In genomic region chr9:134474656-134475050, GRCh38 we compare ENCODE assay signal across 13 cellular contexts.
DNase-seq lines count a peak whose midpoint lies in the region; ATAC-seq and TF ChIP-seq lines count a peak whose summit lies in the region.
"Had no signal": no experiment of that assay in that cellular context is flagged by ENCODE, and none has a peak within 500 bp of the region (broad histone marks: within the 10 kb centered on the region; RNA-seq: fewer than 3 reads in every experiment).

No MANE protein-coding gene starts in this region.

- H3K27ac ChIP-seq in esophagus muscularis mucosa (replicated peaks in 1 of 4), result peak overlapping the region; percentile 66 to 75 (median 70)
- H3K27ac ChIP-seq: neural progenitor cell had no signal

- no peak overlapping the region for H3K4me3 ChIP-seq in esophagus muscularis mucosa
- H3K4me3 ChIP-seq: neural progenitor cell had no signal

- peaks cover 24 to 57% (median 46%) of the 10 kb centered on the region in 4 donors for H3K4me1 ChIP-seq in esophagus muscularis mucosa
- H3K4me1 ChIP-seq: neural progenitor cell had no signal

- H3K9me3 Mint-ChIP-seq in stimulated activated naive CD8-positive, alpha-beta T cell treated with anti-CD3 and anti-CD28 coated beads, Interleukin-15, amount 100 ng/mL, for 72 hours, result no peaks in the 10 kb centered on the region
- H3K9me3 Mint-ChIP-seq in osteocyte (ENCODE audit: unreplicated experiment), result no peaks in the 10 kb centered on the region
- H3K9me3 Mint-ChIP-seq: neural progenitor cell had no signal

- H3K36me3 ChIP-seq in esophagus muscularis mucosa, result no peaks in the 10 kb centered on the region
- H3K36me3 ChIP-seq: neural progenitor cell had no signal

- H3K4me1 Mint-ChIP-seq in stimulated activated naive CD8-positive, alpha-beta T cell treated with anti-CD3 and anti-CD28 coated beads, Interleukin-15, amount 100 ng/mL, for 72 hours, result peaks cover 22% of the 10 kb centered on the region
- peaks cover 32% of the 10 kb centered on the region for H3K4me1 Mint-ChIP-seq in osteocyte (ENCODE audit: unreplicated experiment)
- H3K4me1 Mint-ChIP-seq: neural progenitor cell had no signal

- TF ChIP-seq POLR2A in esophagus muscularis mucosa (IDR thresholded peaks at IDR 0.05; ENCODE audit: low read depth), result no peak

- TF ChIP-seq CTCF in esophagus muscularis mucosa (IDR thresholded peaks at IDR 0.05) (no peak), osteocyte (IDR thresholded peaks at IDR 0.05) (no peak)

- 64% methylated on average over 11 of the region's 12 CpGs for whole genome bisulfite sequencing in esophagus muscularis mucosa

- H3K36me3 Mint-ChIP-seq in osteocyte (ENCODE audit: unreplicated experiment), result no peaks in the 10 kb centered on the region
- H3K36me3 Mint-ChIP-seq: neural progenitor cell had no signal

- peak overlapping the region; percentile 96 to 100 for H3K27ac Mint-ChIP-seq in stimulated activated naive CD8-positive, alpha-beta T cell treated with anti-CD3 and anti-CD28 coated beads, Interleukin-15, amount 100 ng/mL, for 72 hours
- peak overlapping the region; percentile 80 for H3K27ac Mint-ChIP-seq in osteocyte (ENCODE audit: unreplicated experiment)
- H3K27ac Mint-ChIP-seq: neural progenitor cell had no signal

- no peak for TF ChIP-seq EP300 in esophagus muscularis mucosa (IDR thresholded peaks at IDR 0.05)

- no peaks in the 10 kb centered on the region for H3K27me3 Mint-ChIP-seq in stimulated activated naive CD8-positive, alpha-beta T cell treated with anti-CD3 and anti-CD28 coated beads, Interleukin-15, amount 100 ng/mL, for 72 hours
- no peaks in the 10 kb centered on the region for H3K27me3 Mint-ChIP-seq in osteocyte (ENCODE audit: unreplicated experiment)

- ATAC-seq in stimulated activated naive CD8-positive, alpha-beta T cell treated with anti-CD3 and anti-CD28 coated beads, Interleukin-15, amount 100 ng/mL, for 72 hours, result peak; percentile 16
- no peak for ATAC-seq in stimulated activated naive CD8-positive, alpha-beta T cell treated with anti-CD3 and anti-CD28 coated beads, Interleukin-15, Interleukin-2, amounts not matched to agents 100 U/mL and 50 U/mL, for 24 hours
- no peak for ATAC-seq in activated CD4-positive, CD25-positive, alpha-beta regulatory T cell treated with anti-CD3 and anti-CD28 coated beads, Interleukin-2, amount 50 U/mL, for 24 hours
- no peak for ATAC-seq in GM21447 (IDR thresholded peaks at IDR 0.05; ENCODE audit: unreplicated experiment)

- H3K9me3 ChIP-seq in esophagus muscularis mucosa, result no peaks in the 10 kb centered on the region

- H3K27me3 ChIP-seq in esophagus muscularis mucosa, result no peaks in the 10 kb centered on the region
- H3K27me3 ChIP-seq: neural progenitor cell had no signal

- DNase-seq in stimulated activated naive CD8-positive, alpha-beta T cell treated with anti-CD3 and anti-CD28 coated beads, Interleukin-15, amount 100 ng/mL, for 72 hours, result no peak
- DNase-seq in stimulated activated naive CD8-positive, alpha-beta T cell treated with anti-CD3 and anti-CD28 coated beads, Interleukin-15, Interleukin-2, amounts not matched to agents 100 U/mL and 50 U/mL, for 24 hours, result no peak
- DNase-seq in esophagus muscularis mucosa (ENCODE audit: extremely low spot score) (no peak), osteocyte (ENCODE audit: extremely low spot score, unreplicated experiment) (no peak), hippocampal formation (lab: John Stamatoyannopoulos, UW) (no peak), hepatic stellate cell (ENCODE audit: low spot score) (no peak)
- DNase-seq: activated CD4-positive, CD25-positive, alpha-beta regulatory T cell; effector CD4-positive, alpha-beta T cell; kidney glomerular epithelial cell; NCI-H2171 treated with DMSO at 0.1 percent for 48 hours had no signal

- intact Hi-C loops in esophagus muscularis mucosa (cut with DNase I), result no loop called here

- no peak overlapping the region for H3K4me3 Mint-ChIP-seq in stimulated activated naive CD8-positive, alpha-beta T cell treated with anti-CD3 and anti-CD28 coated beads, Interleukin-15, amount 100 ng/mL, for 72 hours
- no peak overlapping the region for H3K4me3 Mint-ChIP-seq in osteocyte (ENCODE audit: unreplicated experiment)
- H3K4me3 Mint-ChIP-seq: neural progenitor cell had no signal
